ENCODE assay signal across 7 cellular contexts in genomic region chr1:43206721-43207228, GRCh38. TPM values are rescaled to one million over a fixed set of nuclear protein-coding genes. Genes with fewer than 3 reads are reported as not detected.
DNase-seq lines count a peak whose midpoint lies in the region; ATAC-seq, FAIRE-seq and TF ChIP-seq lines count a peak whose summit lies in the region.

No MANE protein-coding gene starts in this region.

- intact Hi-C loops in K562 (cut with micrococcal nuclease): no loop called here
- intact Hi-C loops in activated T-helper 2 cell treated with anti-CD3 and anti-CD28 coated beads, Interferon-gamma antibody, Interleukin-2, Interleukin-4, amounts not matched to agents 10 μg/mL and 5 μg/mL and 100 μg/mL, durations not matched to agents 14 hours and 24 hours and 36 hours (cut with micrococcal nuclease): no loop called here

- TF ChIP-seq EP300 in K562 (IDR thresholded peaks at IDR 0.05; ENCODE audit: low read length): no peak

- H3K4me2 ChIP-seq in K562 (ENCODE audit: insufficient read depth, low read length): no peak overlapping the region

- no peaks in the 10 kb centered on the region for H3K9me1 ChIP-seq in K562 (ENCODE audit: control insufficient read depth, insufficient read depth, low read length)

- H3K9me3 ChIP-seq in HUES64 (ENCODE audit: insufficient read depth, low read depth, low read length) (no peaks in the 10 kb centered on the region), K562 (replicated peaks; ENCODE audit: control insufficient read depth, insufficient read depth, low read depth, low read length) (no peaks in the 10 kb centered on the region)

- POLR2A ChIA-PET in K562 (lab: Yijun Ruan, JAX): interaction anchor here (1.0 kb wide), 1 partner anchor 25 kb away, joined by 3 read pairs; no protein-coding TSS in a partner anchor

- peaks cover 19% of the 10 kb centered on the region for H3K4me1 ChIP-seq in HUES64 (ENCODE audit: insufficient read depth, low read length)
- H3K4me1 ChIP-seq in K562 (replicated peaks in 1 of 2; ENCODE audit: control insufficient read depth in 2 of 2, insufficient read depth in 2 of 2, low read length in 2 of 2): peaks cover 0 to 3% of the 10 kb centered on the region in 2 experiments; a peak in 4 of 5 replicates

- H3K4me3 Mint-ChIP-seq in activated T-helper 2 cell treated with anti-CD3 and anti-CD28 coated beads, Interferon-gamma antibody, Interleukin-2, Interleukin-4, amounts not matched to agents 10 μg/mL and 5 μg/mL and 100 μg/mL, durations not matched to agents 14 hours and 24 hours and 36 hours (ENCODE audit: low read depth): no peak overlapping the region

- 36% methylated on average over 9 of the region's 9 CpGs for WGBS in HUES64
- WGBS in K562 (ENCODE audit: insufficient coverage, low coverage, missing lambda C conversion rate): 1% methylated on average over 9 of the region's 9 CpGs

- peaks cover 5% of the 10 kb centered on the region for H3K4me1 Mint-ChIP-seq in activated T-helper 2 cell treated with anti-CD3 and anti-CD28 coated beads, Interferon-gamma antibody, Interleukin-2, Interleukin-4, amounts not matched to agents 10 μg/mL and 5 μg/mL and 100 μg/mL, durations not matched to agents 14 hours and 24 hours and 36 hours (ENCODE audit: low read depth)

- in situ Hi-C loops in K562 (cut with MboI): no loop called here

- peaks cover 3% of the 10 kb centered on the region for H3K27me3 Mint-ChIP-seq in activated T-helper 2 cell treated with anti-CD3 and anti-CD28 coated beads, Interferon-gamma antibody, Interleukin-2, Interleukin-4, amounts not matched to agents 10 μg/mL and 5 μg/mL and 100 μg/mL, durations not matched to agents 14 hours and 24 hours and 36 hours (ENCODE audit: low read depth)

- no TSS peak for BruUV-seq in K562 (replicated peaks; lab: Mats Ljungman, UMichigan)

- DNase-seq in K562 (ENCODE audit: extremely low read depth in 1 of 4, low spot score in 3 of 4) (no peak), islet precursor cell (peak; percentile 99), urothelium cell line (ENCODE audit: low spot score) (peak; percentile 95), NCI-H2227 (lab: John Stamatoyannopoulos, UW; ENCODE audit: unreplicated experiment) (no peak)
- no peak for DNase-seq in activated T-helper 2 cell treated with anti-CD3 and anti-CD28 coated beads, Interferon-gamma antibody, Interleukin-2, Interleukin-4, amounts not matched to agents 10 μg/mL and 5 μg/mL and 100 μg/mL, durations not matched to agents 14 hours and 24 hours and 36 hours (ENCODE audit: low spot score)

- CTCF ChIA-PET in K562 (lab: Yijun Ruan, JAX; ENCODE audit: low intra/inter-chr PET ratio): no interaction called here

- ATAC-seq in K562: no peak
- ATAC-seq in HG03108 (IDR thresholded peaks at IDR 0.05; ENCODE audit: unreplicated experiment): no peak

- TF ChIP-seq CTCF in K562 (IDR thresholded peaks at IDR 0.05 in 2 of 3, conservative IDR thresholded peaks at IDR 0.05 in 1 of 3; ENCODE audit: insufficient read depth in 2 of 3, low read depth in 1 of 3, low read length in 3 of 3): no peak

- H3K36me3 ChIP-seq in HUES64 (ENCODE audit: insufficient read depth, low read length) (no peaks in the 10 kb centered on the region), K562 (ENCODE audit: control insufficient read depth, insufficient read depth, low read length) (no peaks in the 10 kb centered on the region)

- H3K27ac ChIP-seq in HUES64 (ENCODE audit: low read depth, low read length) (peak overlapping the region; percentile 92), K562 (ENCODE audit: extremely low read depth, low read depth, low read length) (no peak overlapping the region)

- H4K20me1 ChIP-seq in K562 (replicated peaks; ENCODE audit: control insufficient read depth, insufficient read depth, low read length): no peaks in the 10 kb centered on the region

- no peak for FAIRE-seq in K562 (lab: Jason Lieb, UNC)
- peak; percentile 93 for FAIRE-seq in urothelium cell line (lab: Jason Lieb, UNC)

- no peaks in the 10 kb centered on the region for H3K79me2 ChIP-seq in K562 (ENCODE audit: control insufficient read depth, insufficient read depth, low read length)

- no peak for TF ChIP-seq POLR2A in K562 (conservative IDR thresholded peaks at IDR 0.05)

- TF ChIP-seq RAD21 in K562 (CRISPR knock-in tag; conservative IDR thresholded peaks at IDR 0.05 in 1 of 2, IDR thresholded peaks at IDR 0.05 in 1 of 2): no peak

- H3K36me3 Mint-ChIP-seq in activated T-helper 2 cell treated with anti-CD3 and anti-CD28 coated beads, Interferon-gamma antibody, Interleukin-2, Interleukin-4, amounts not matched to agents 10 μg/mL and 5 μg/mL and 100 μg/mL, durations not matched to agents 14 hours and 24 hours and 36 hours (ENCODE audit: low read depth): no peaks in the 10 kb centered on the region

- peak overlapping the region; percentile 65 for H3K9ac ChIP-seq in HUES64 (ENCODE audit: low read depth, low read length)
- 0 out of 4 replicates have a peak overlapping the region, but pooled peaks of 1 of the 2 experiments have one; percentile 20 for H3K9ac ChIP-seq in K562 (ENCODE audit: insufficient read depth in 1 of 2, low read depth in 2 of 2, low read length in 2 of 2)

- H3K4me3 ChIP-seq in HUES64 (ENCODE audit: low read length) (peak overlapping the region; percentile 8; the same call in 1 of the 2 replicates), K562 (no peak overlapping the region)

- H3K9me3 Mint-ChIP-seq in activated T-helper 2 cell treated with anti-CD3 and anti-CD28 coated beads, Interferon-gamma antibody, Interleukin-2, Interleukin-4, amounts not matched to agents 10 μg/mL and 5 μg/mL and 100 μg/mL, durations not matched to agents 14 hours and 24 hours and 36 hours: no peaks in the 10 kb centered on the region

- no peak overlapping the region for H3K27ac Mint-ChIP-seq in activated T-helper 2 cell treated with anti-CD3 and anti-CD28 coated beads, Interferon-gamma antibody, Interleukin-2, Interleukin-4, amounts not matched to agents 10 μg/mL and 5 μg/mL and 100 μg/mL, durations not matched to agents 14 hours and 24 hours and 36 hours

- H2AFZ ChIP-seq in K562 (ENCODE audit: low read depth, low read length): no peak overlapping the region

- H3K27me3 ChIP-seq in HUES64 (ENCODE audit: insufficient read depth, low read length) (no peaks in the 10 kb centered on the region), K562 (ENCODE audit: control insufficient read depth in 2 of 2, insufficient read depth in 2 of 2, low read length in 2 of 2) (peaks cover 30 to 57% of the 10 kb centered on the region in 2 experiments)

TF ChIP-seq in K562, 482 proteins besides CTCF, POLR2A, EP300 and RAD21 (continues in another document):
- 0 out of 2 replicates have a peak, but pooled peaks have one; percentile 22 for TF ChIP-seq SPI1 (IDR thresholded peaks at IDR 0.05; ENCODE audit: borderline replicate concordance, low read depth, low read length)

RNA-seq across cellular contexts. Expression of gene CFAP57, which starts 34.6 kb away (rescaled TPM):
- 0.35 TPM for polyA plus RNA-seq in HUES64 (2013, experiment 1 of 2)
- polyA plus RNA-seq in HUES64 (2013, experiment 2 of 2): 0.38 TPM
- total RNA-seq in K562 (2011; cell fraction: chromatin; rRNA removed; ENCODE audit: low replicate concordance): 0.30 TPM in 1 of 2 replicates, not detected in the other
- total RNA-seq in K562 (2011; cell fraction: nucleolus; rRNA removed): not detected in 2 replicates
- not detected in 2 replicates for total RNA-seq in K562 (2011; cell fraction: nucleoplasm; rRNA removed)
- total RNA-seq in K562 (2014; rRNA removed) (not detected in 2 replicates), K562 (2014; rRNA removed; fragmentation: Illumina TruSeq; extraction: Trizol) (0.07 TPM in 1 of 2 replicates, not detected in the other), K562 (2015; rRNA removed; fragmentation: Illumina TruSeq; extraction: Trizol) (0.18 TPM in 1 of 2 replicates, not detected in the other), K562 (2021) (not detected in 2 replicates)
- polyA plus RNA-seq in K562 (2011; rRNA removed) (0.04 TPM in 1 of 2 replicates, not detected in the other), K562 (2014; fragmentation: Illumina TruSeq; extraction: Trizol) (0.22 TPM in 1 of 2 replicates, not detected in the other), K562 (2014; fragmentation: Nextera tagmentation; extraction: Ambion mirVana) (under 1 TPM in 1 of 2 experiments, not detected in 1; 0.07 TPM), K562 (2014; rRNA removed) (0.05 TPM in 1 of 2 replicates, not detected in the other)
- 0.01 and 0.09 TPM in 2 replicates for polyA plus RNA-seq in K562 (2011; cell fraction: cytosol; rRNA removed)
- 0.14 TPM in 1 of 2 replicates, not detected in the other for polyA plus RNA-seq in K562 (2011; cell fraction: nucleus; rRNA removed)
- 0.03 and 0.18 TPM in 2 replicates for polyA plus RNA-seq in K562 (2012)
- 0.27 TPM in 1 of 2 replicates, not detected in the other for polyA minus RNA-seq in K562 (2011; rRNA and poly(A)+ RNA removed)
- not detected in 2 replicates for polyA minus RNA-seq in K562 (2011; cell fraction: cytosol; rRNA and poly(A)+ RNA removed)
- not detected in 2 replicates for polyA minus RNA-seq in K562 (2011; cell fraction: nucleus; rRNA and poly(A)+ RNA removed)
- total RNA-seq in activated T-helper 2 cell treated with anti-CD3 and anti-CD28 coated beads, Interferon-gamma antibody, Interleukin-2, Interleukin-4, amounts not matched to agents 10 μg/mL and 5 μg/mL and 100 μg/mL, durations not matched to agents 14 hours and 24 hours and 36 hours: 0.11 and 0.16 TPM in 2 replicates

RNA-seq across cellular contexts. Expression of gene EBNA1BP2, which starts 34.7 kb away (rescaled TPM):
- 114 TPM for polyA plus RNA-seq in HUES64 (2013, experiment 1 of 2)
- polyA plus RNA-seq in HUES64 (2013, experiment 2 of 2): 98.3 TPM
- total RNA-seq in K562 (2011; cell fraction: chromatin; rRNA removed; ENCODE audit: low replicate concordance): 94.0 and 95.1 TPM in 2 replicates
- total RNA-seq in K562 (2011; cell fraction: nucleolus; rRNA removed): 64.3 and 68.4 TPM in 2 replicates
- total RNA-seq in K562 (2011; cell fraction: nucleoplasm; rRNA removed): 71.1 and 80.7 TPM in 2 replicates
- 300 and 314 TPM in 2 replicates for total RNA-seq in K562 (2014; rRNA removed)
- total RNA-seq in K562 (2014; rRNA removed; fragmentation: Illumina TruSeq; extraction: Trizol): 251 and 264 TPM in 2 replicates
- 262 and 268 TPM in 2 replicates for total RNA-seq in K562 (2015; rRNA removed; fragmentation: Illumina TruSeq; extraction: Trizol)
- total RNA-seq in K562 (2021): 175 and 182 TPM in 2 replicates
- polyA plus RNA-seq in K562 (2011; rRNA removed): 74.8 and 102 TPM in 2 replicates
- polyA plus RNA-seq in K562 (2011; cell fraction: cytosol; rRNA removed): 60.0 and 76.6 TPM in 2 replicates
- 76.3 and 82.2 TPM in 2 replicates for polyA plus RNA-seq in K562 (2011; cell fraction: nucleus; rRNA removed)
- 90.3 and 177 TPM in 2 replicates for polyA plus RNA-seq in K562 (2012)
- 283 and 349 TPM in 2 replicates for polyA plus RNA-seq in K562 (2014; fragmentation: Illumina TruSeq; extraction: Trizol)
- 100 to 1,000 TPM in 1 of 2 experiments, 10 to 100 TPM in 1; 95.2 to 157 TPM for polyA plus RNA-seq in K562 (2014; fragmentation: Nextera tagmentation; extraction: Ambion mirVana)
- polyA plus RNA-seq in K562 (2014; rRNA removed): 249 and 275 TPM in 2 replicates
- 58.1 and 63.4 TPM in 2 replicates for polyA minus RNA-seq in K562 (2011; rRNA and poly(A)+ RNA removed)
- 43.2 and 43.7 TPM in 2 replicates for polyA minus RNA-seq in K562 (2011; cell fraction: cytosol; rRNA and poly(A)+ RNA removed)
- 52.0 and 75.4 TPM in 2 replicates for polyA minus RNA-seq in K562 (2011; cell fraction: nucleus; rRNA and poly(A)+ RNA removed)
- total RNA-seq in activated T-helper 2 cell treated with anti-CD3 and anti-CD28 coated beads, Interferon-gamma antibody, Interleukin-2, Interleukin-4, amounts not matched to agents 10 μg/mL and 5 μg/mL and 100 μg/mL, durations not matched to agents 14 hours and 24 hours and 36 hours: 102 and 104 TPM in 2 replicates

Comparison
In these comparisons a context has a peak if more than half of its experiments do, and no peak if none do; other contexts are left out.
1. DNase-seq: peak in islet precursor cell (single experiment) and urothelium cell line (single experiment); none in K562 (0 of 4), activated T-helper 2 cell treated with anti-CD3 and anti-CD28 coated beads, Interferon-gamma antibody, Interleukin-2, Interleukin-4, amounts not matched to agents 10 μg/mL and 5 μg/mL and 100 μg/mL, durations not matched to agents 14 hours and 24 hours and 36 hours (single experiment) and NCI-H2227 (single experiment).